ENCODE assay signal across 8 cellular contexts in genomic region chr1:43172532-43172972, GRCh38. TPM values are rescaled to one million over a fixed set of nuclear protein-coding genes. Genes with fewer than 3 reads are reported as not detected.
DNase-seq lines count a peak whose midpoint lies in the region; ATAC-seq and TF ChIP-seq lines count a peak whose summit lies in the region.

No MANE protein-coding gene starts in this region.

- H3K4me3 ChIP-seq in astrocyte of the spinal cord (ENCODE audit: low read depth, low read length) = peak overlapping the region; percentile 97

- peak; percentile 35 for ATAC-seq in HG02642 (IDR thresholded peaks at IDR 0.05; ENCODE audit: poor library complexity, unreplicated experiment)
- peak; percentile 99 for ATAC-seq in sciatic nerve
- ATAC-seq in GM18520 (IDR thresholded peaks at IDR 0.05; ENCODE audit: unreplicated experiment) = no peak

- in situ Hi-C loops in astrocyte of the spinal cord (cut with HindIII; ENCODE audit: low sequenced_read_pairs) = no loop called here

- DNase-seq in GF-D8 (lab: John Stamatoyannopoulos, UW) (peak; percentile 72), NCI-H1417 treated with DMSO at 0.1 percent for 48 hours (lab: John Stamatoyannopoulos, UW) (peak; percentile 72), T follicular helper cell (ENCODE audit: low read depth) (peak; percentile 80), astrocyte of the spinal cord (ENCODE audit: low read depth, low spot score) (peak; percentile 85), iPS DF 19.7 (ENCODE audit: low read depth, low spot score) (peak; percentile 69), sciatic nerve (ENCODE audit: low spot score) (peak; percentile 90)

- intact Hi-C loops in sciatic nerve (cut with DNase I) = no loop called here

- TF ChIP-seq CTCF in astrocyte of the spinal cord (IDR thresholded peaks at IDR 0.05; ENCODE audit: low read depth, low read length) = no peak

RNA-seq across cellular contexts. Expression of gene CFAP57, which starts 0.4 kb away (rescaled TPM):
- 0.31 TPM for total RNA-seq in sciatic nerve

RNA-seq across cellular contexts. Expression of gene EBNA1BP2, which starts 0.5 kb away (rescaled TPM):
- 32.7 TPM for total RNA-seq in sciatic nerve
